Comparison of ENCODE assay signal across 1 cellular context in the genomic region with DNA sequence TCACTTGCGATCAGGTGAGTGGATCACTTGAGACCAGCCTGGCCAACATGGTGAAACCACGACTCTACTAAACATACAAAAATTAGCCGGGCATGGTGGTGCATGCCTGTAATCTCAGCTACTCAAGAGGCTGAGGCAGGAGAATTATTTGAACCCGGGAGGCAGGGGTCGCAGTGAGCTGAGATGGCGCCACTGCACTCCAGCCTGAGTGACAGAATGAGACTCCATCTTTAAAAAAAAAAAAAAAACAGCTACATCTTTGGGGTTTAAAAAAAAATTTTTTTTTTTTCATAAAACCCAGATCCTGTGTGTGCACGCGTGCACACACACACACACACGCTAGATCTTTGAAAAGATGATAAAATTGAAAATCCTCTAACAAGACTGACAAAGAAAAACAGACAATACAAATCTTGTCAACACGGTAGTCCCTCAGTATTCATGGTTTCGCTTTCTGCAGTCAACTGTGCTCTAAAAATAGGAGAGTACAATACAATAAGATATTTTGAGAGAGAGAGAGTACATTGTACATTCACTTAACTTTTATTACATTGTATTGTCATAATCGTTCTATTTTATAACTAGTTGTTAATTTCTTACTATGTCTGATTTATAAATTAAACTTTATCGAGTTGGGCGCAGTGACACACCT.
TF ChIP-seq lines count a peak whose summit lies in the region.

No MANE protein-coding gene starts in this region.

TF ChIP-seq in endothelial cell of umbilical vein, 7 proteins besides CTCF, POLR2A, EP300 and RAD21 (continued from another document):
- TF ChIP-seq, protein P1, sequence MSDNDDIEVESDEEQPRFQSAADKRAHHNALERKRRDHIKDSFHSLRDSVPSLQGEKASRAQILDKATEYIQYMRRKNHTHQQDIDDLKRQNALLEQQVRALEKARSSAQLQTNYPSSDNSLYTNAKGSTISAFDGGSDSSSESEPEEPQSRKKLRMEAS (IDR thresholded peaks at IDR 0.05; ENCODE audit: insufficient read depth, insufficient read length), result no peak
- TF ChIP-seq FOS (IDR thresholded peaks at IDR 0.05; ENCODE audit: borderline replicate concordance, insufficient read depth, low read length), result no peak
- TF ChIP-seq MYC (IDR thresholded peaks at IDR 0.05; ENCODE audit: low read depth, low read length), result no peak
- no peak for TF ChIP-seq EZH2 (IDR thresholded peaks at IDR 0.05; ENCODE audit: borderline replicate concordance, low read depth, low read length, severe bottlenecking)
